1 cellular context compared by ENCODE assay signal in the genomic region with DNA sequence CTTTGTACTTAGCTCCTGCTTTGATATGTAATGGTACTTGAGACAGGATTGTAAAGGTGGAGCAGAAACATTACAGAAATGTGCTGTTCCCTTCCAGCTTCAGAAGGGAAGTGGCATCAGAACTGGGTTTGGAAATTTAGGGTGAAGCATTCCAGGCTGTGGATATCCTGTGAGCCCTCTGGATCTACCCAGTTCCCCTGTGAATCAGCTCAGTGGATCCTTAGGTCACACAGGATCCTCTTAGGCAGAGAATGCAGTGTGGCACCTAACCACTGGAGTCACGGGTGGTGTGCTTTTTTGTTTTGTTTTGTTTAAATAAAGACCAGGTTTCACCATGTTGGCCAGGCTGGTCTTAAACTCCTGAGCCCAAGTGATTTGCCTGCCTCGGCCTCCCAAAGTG.
TF ChIP-seq lines count a peak whose summit lies in the region.

No MANE protein-coding gene starts in this region.

TF ChIP-seq in GM23338, 12 proteins besides CTCF, POLR2A, EP300 and RAD21 (continued from another document):
- TF ChIP-seq, protein P1, sequence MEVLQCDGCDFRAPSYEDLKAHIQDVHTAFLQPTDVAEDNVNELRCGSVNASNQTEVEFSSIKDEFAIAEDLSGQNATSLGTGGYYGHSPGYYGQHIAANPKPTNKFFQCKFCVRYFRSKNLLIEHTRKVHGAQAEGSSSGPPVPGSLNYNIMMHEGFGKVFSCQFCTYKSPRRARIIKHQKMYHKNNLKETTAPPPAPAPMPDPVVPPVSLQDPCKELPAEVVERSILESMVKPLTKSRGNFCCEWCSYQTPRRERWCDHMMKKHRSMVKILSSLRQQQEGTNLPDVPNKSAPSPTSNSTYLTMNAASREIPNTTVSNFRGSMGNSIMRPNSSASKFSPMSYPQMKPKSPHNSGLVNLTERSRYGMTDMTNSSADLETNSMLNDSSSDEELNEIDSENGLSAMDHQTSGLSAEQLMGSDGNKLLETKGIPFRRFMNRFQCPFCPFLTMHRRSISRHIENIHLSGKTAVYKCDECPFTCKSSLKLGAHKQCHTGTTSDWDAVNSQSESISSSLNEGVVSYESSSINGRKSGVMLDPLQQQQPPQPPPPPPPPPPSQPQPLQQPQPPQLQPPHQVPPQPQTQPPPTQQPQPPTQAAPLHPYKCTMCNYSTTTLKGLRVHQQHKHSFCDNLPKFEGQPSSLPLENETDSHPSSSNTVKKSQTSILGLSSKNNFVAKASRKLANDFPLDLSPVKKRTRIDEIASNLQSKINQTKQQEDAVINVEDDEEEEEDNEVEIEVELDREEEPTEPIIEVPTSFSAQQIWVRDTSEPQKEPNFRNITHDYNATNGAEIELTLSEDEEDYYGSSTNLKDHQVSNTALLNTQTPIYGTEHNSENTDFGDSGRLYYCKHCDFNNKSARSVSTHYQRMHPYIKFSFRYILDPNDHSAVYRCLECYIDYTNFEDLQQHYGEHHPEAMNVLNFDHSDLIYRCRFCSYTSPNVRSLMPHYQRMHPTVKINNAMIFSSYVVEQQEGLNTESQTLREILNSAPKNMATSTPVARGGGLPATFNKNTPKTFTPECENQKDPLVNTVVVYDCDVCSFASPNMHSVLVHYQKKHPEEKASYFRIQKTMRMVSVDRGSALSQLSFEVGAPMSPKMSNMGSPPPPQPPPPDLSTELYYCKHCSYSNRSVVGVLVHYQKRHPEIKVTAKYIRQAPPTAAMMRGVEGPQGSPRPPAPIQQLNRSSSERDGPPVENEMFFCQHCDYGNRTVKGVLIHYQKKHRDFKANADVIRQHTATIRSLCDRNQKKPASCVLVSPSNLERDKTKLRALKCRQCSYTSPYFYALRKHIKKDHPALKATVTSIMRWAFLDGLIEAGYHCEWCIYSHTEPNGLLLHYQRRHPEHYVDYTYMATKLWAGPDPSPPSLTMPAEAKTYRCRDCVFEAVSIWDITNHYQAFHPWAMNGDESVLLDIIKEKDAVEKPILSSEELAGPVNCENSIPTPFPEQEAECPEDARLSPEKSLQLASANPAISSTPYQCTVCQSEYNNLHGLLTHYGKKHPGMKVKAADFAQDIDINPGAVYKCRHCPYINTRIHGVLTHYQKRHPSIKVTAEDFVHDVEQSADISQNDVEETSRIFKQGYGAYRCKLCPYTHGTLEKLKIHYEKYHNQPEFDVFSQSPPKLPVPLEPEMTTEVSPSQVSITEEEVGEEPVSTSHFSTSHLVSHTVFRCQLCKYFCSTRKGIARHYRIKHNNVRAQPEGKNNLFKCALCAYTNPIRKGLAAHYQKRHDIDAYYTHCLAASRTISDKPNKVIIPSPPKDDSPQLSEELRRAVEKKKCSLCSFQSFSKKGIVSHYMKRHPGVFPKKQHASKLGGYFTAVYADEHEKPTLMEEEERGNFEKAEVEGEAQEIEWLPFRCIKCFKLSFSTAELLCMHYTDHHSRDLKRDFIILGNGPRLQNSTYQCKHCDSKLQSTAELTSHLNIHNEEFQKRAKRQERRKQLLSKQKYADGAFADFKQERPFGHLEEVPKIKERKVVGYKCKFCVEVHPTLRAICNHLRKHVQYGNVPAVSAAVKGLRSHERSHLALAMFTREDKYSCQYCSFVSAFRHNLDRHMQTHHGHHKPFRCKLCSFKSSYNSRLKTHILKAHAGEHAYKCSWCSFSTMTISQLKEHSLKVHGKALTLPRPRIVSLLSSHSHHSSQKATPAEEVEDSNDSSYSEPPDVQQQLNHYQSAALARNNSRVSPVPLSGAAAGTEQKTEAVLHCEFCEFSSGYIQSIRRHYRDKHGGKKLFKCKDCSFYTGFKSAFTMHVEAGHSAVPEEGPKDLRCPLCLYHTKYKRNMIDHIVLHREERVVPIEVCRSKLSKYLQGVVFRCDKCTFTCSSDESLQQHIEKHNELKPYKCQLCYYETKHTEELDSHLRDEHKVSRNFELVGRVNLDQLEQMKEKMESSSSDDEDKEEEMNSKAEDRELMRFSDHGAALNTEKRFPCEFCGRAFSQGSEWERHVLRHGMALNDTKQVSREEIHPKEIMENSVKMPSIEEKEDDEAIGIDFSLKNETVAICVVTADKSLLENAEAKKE (CRISPR knock-in tag; IDR thresholded peaks at IDR 0.05), result no peak
- no peak for TF ChIP-seq EZH2phosphoT487 (IDR thresholded peaks at IDR 0.05; ENCODE audit: unreplicated experiment)
- TF ChIP-seq ZNF114 (CRISPR knock-in tag; IDR thresholded peaks at IDR 0.05), result no peak
- no peak for TF ChIP-seq ETS1 (IDR thresholded peaks at IDR 0.05)
